Comparison of ENCODE assay signal across 21 cellular contexts in genomic region chr7:99104631-99105030, GRCh38.
"Had no signal": no experiment of that assay in that cellular context is flagged by ENCODE, and none has a peak within 500 bp of the region (broad histone marks: within the 10 kb centered on the region; RNA-seq: fewer than 3 reads in every experiment).

No MANE protein-coding gene starts in this region.

- H3K4me3 ChIP-seq: suprapubic skin had no signal

- DNase-seq: activated CD4-positive, alpha-beta T cell treated with anti-CD3 and anti-CD28 coated beads, Interleukin-2, amount 50 U/mL, for 48 hours; activated CD4-positive, CD25-positive, alpha-beta regulatory T cell treated with anti-CD3 and anti-CD28 coated beads, Interleukin-2, amount 50 U/mL, for 72 hours; activated CD8-positive, alpha-beta memory T cell treated with anti-CD3 and anti-CD28 coated beads, Interleukin-2, amount 10 ng/mL, durations not matched to agents 7 days and 5 days; activated effector memory CD4-positive, alpha-beta T cell treated with Interleukin-2 at 50 U/mL for 16 hours; activated T-cell treated with anti-CD3 and anti-CD28 coated beads, Interleukin-2, amount 50 U/mL, for 1 hour; cerebellar nuclear complex; dermis blood vessel endothelial cell; endodermal cell; erythroblast; islet precursor cell; midbrain; retina; stimulated activated naive CD4-positive, alpha-beta T cell; T-helper 1 cell; T1000 had no signal

- H3K9me3 Mint-ChIP-seq: endodermal cell had no signal

- ATAC-seq: activated CD8-positive, alpha-beta memory T cell treated with anti-CD3 and anti-CD28 coated beads, Interleukin-2, amount 10 ng/mL, durations not matched to agents 7 days and 5 days; activated naive CD4-positive, alpha-beta T cell treated with anti-CD3 and anti-CD28 coated beads, Interleukin-2, amount 50 U/mL, for 72 hours; left lobe of liver; SK-N-SH treated with all-trans-retinoic acid at 6 μM for 48 hours had no signal

- H3K27me3 ChIP-seq: suprapubic skin had no signal

- H2AFZ ChIP-seq: parathyroid adenoma had no signal

- H3K27me3 Mint-ChIP-seq: activated CD8-positive, alpha-beta memory T cell treated with anti-CD3 and anti-CD28 coated beads, Interleukin-2, amount 10 ng/mL, durations not matched to agents 7 days and 5 days; brain had no signal

- H3K27ac Mint-ChIP-seq: activated CD8-positive, alpha-beta memory T cell treated with anti-CD3 and anti-CD28 coated beads, Interleukin-2, amount 10 ng/mL, durations not matched to agents 7 days and 5 days; endodermal cell had no signal

- H3K27ac ChIP-seq: parathyroid adenoma, suprapubic skin had no signal

- H3K36me3 ChIP-seq: suprapubic skin had no signal

- H3K9me3 ChIP-seq: suprapubic skin had no signal

- H3K4me3 Mint-ChIP-seq: activated CD8-positive, alpha-beta memory T cell treated with anti-CD3 and anti-CD28 coated beads, Interleukin-2, amount 10 ng/mL, durations not matched to agents 7 days and 5 days; brain; endodermal cell had no signal
